ENCODE assay signal across 8 cellular contexts in genomic region chr1:21638531-21639341, GRCh38. TPM values are rescaled to one million over a fixed set of nuclear protein-coding genes. Genes with fewer than 3 reads are reported as not detected.
DNase-seq lines count a peak whose midpoint lies in the region; ATAC-seq and TF ChIP-seq lines count a peak whose summit lies in the region.

No MANE protein-coding gene starts in this region.

- no peaks in the 10 kb centered on the region for H3K27me3 ChIP-seq in mesendoderm (ENCODE audit: insufficient read depth, low read length, poor library complexity)

- H3K36me3 ChIP-seq in mesendoderm (ENCODE audit: control insufficient read depth, insufficient read depth, low read length): no peaks in the 10 kb centered on the region

- H2AK5ac ChIP-seq in mesendoderm (ENCODE audit: low read length): no peak overlapping the region

- H3K4me3 Mint-ChIP-seq in Calu3 (ENCODE audit: low read depth, unreplicated experiment): no peak overlapping the region

- CTCF ChIA-PET in Calu3 (lab: Charles Lee): interaction anchor here (0.6 to 0.7 kb wide), 3 partner anchors 15 to 258 kb away, joined by 3 to 7 read pairs (median 3); no protein-coding TSS in a partner anchor

- H3K79me2 ChIP-seq in mesendoderm (ENCODE audit: control insufficient read depth, insufficient read depth, low read length): no peaks in the 10 kb centered on the region

- peaks cover 32% of the 10 kb centered on the region for H3K4me1 Mint-ChIP-seq in Calu3 (ENCODE audit: low read depth, unreplicated experiment)

- H2BK15ac ChIP-seq in mesendoderm (replicated peaks; ENCODE audit: low read depth): no peak overlapping the region

- H3K4me3 ChIP-seq in mesendoderm (ENCODE audit: low read length): no peak overlapping the region

- no peaks in the 10 kb centered on the region for H3K27me3 Mint-ChIP-seq in Calu3 (ENCODE audit: unreplicated experiment)

- no peak overlapping the region for H4K8ac ChIP-seq in mesendoderm (ENCODE audit: low read depth, low read length)

- intact Hi-C loops in Calu3 (cut with micrococcal nuclease; ENCODE audit: unreplicated experiment): no loop called here

- no peak overlapping the region for H3K4ac ChIP-seq in mesendoderm (ENCODE audit: low read depth, low read length)

- H3K4me1 ChIP-seq in mesendoderm (ENCODE audit: control insufficient read depth, low read depth, low read length): peaks cover 18% of the 10 kb centered on the region

- DNase-seq in Calu3 (peak; percentile 75), M059J (ENCODE audit: low read depth) (peak; percentile 96), astrocyte of the hippocampus (ENCODE audit: low read depth, low spot score) (peak; percentile 79), mesendoderm (peak; percentile 86), UCSD-AML1 (lab: John Stamatoyannopoulos, UW; ENCODE audit: unreplicated experiment) (no peak)

- no peak overlapping the region for H3K4me2 ChIP-seq in mesendoderm (ENCODE audit: low read length)

- H3K23ac ChIP-seq in mesendoderm (ENCODE audit: low read length): no peak overlapping the region

- peak overlapping the region; percentile 0 for H3K27ac ChIP-seq in mesendoderm (ENCODE audit: low read depth, low read length)

- peaks cover 20% of the 10 kb centered on the region for H3K36me3 Mint-ChIP-seq in Calu3 (ENCODE audit: insufficient read depth, unreplicated experiment)

- no peak for ATAC-seq in HG03135 (IDR thresholded peaks at IDR 0.05; ENCODE audit: unreplicated experiment)
- no peak for ATAC-seq in HG03108 (IDR thresholded peaks at IDR 0.05; ENCODE audit: unreplicated experiment)
- no peak for ATAC-seq in HG03025 (IDR thresholded peaks at IDR 0.05; ENCODE audit: low FRiP score, unreplicated experiment)

- WGBS in mesendoderm (ENCODE audit: extremely low coverage, insufficient coverage, low lambda C conversion rate): no CpG with 5 or more reads among the region's 10 CpGs

- H3K18ac ChIP-seq in mesendoderm (ENCODE audit: low read length): no peak overlapping the region

- H4K5ac ChIP-seq in mesendoderm (ENCODE audit: low read length): no peak overlapping the region

- peak overlapping the region; percentile 55 for H3K27ac Mint-ChIP-seq in Calu3 (ENCODE audit: unreplicated experiment)

- no peak overlapping the region for H2BK120ac ChIP-seq in mesendoderm (ENCODE audit: low read depth, low read length)

- H3K56ac ChIP-seq in mesendoderm (ENCODE audit: low read length): no peak overlapping the region

- H2BK5ac ChIP-seq in mesendoderm (ENCODE audit: low read length): peak overlapping the region; percentile 51

- no TSS peak for BruUV-seq in Calu3 (replicated peaks; lab: Mats Ljungman, UMichigan)

- no peaks in the 10 kb centered on the region for H3K79me1 ChIP-seq in mesendoderm (ENCODE audit: low read length)

- no peak for TF ChIP-seq CTCF in Calu3 (IDR thresholded peaks at IDR 0.05; ENCODE audit: unreplicated experiment)

- H3K9ac ChIP-seq in mesendoderm (ENCODE audit: low read length): no peak overlapping the region

- H3K9me3 Mint-ChIP-seq in Calu3 (ENCODE audit: low read depth, unreplicated experiment): no peaks in the 10 kb centered on the region

RNA-seq across cellular contexts. Expression of gene RAP1GAP, which starts 30.4 kb away (rescaled TPM):
- 23.8 and 26.8 TPM in 2 replicates for total RNA-seq in Calu3 (2022)
- total RNA-seq in M059J (2014; rRNA removed; shearing (Covaris generic)): 1.1 and 1.5 TPM in 2 replicates
- 8.2 TPM for polyA plus RNA-seq in mesendoderm (2013, experiment 1 of 2)
- 7.9 TPM for polyA plus RNA-seq in mesendoderm (2013, experiment 2 of 2)

Comparison
In these comparisons a context has a peak if more than half of its experiments do, and no peak if none do; other contexts are left out.
1. RNA of gene RAP1GAP, which starts 30.4 kb away (total RNA-seq): 23.8 to 26.8 TPM in Calu3; 1.1 to 1.5 TPM in M059J; every median in the first group is over 10 times any median in the second.